17 cellular contexts compared by ENCODE assay signal in genomic region chr6:138544521-138544920, GRCh38. TPM values are rescaled to one million over a fixed set of nuclear protein-coding genes. Genes with fewer than 3 reads are reported as not detected.
DNase-seq lines count a peak whose midpoint lies in the region; ATAC-seq and TF ChIP-seq lines count a peak whose summit lies in the region.
"Had no signal": no experiment of that assay in that cellular context is flagged by ENCODE, and none has a peak within 500 bp of the region (broad histone marks: within the 10 kb centered on the region; RNA-seq: fewer than 3 reads in every experiment).

No MANE protein-coding gene starts in this region.

- H3K27ac Mint-ChIP-seq in endodermal cell (peak overlapping the region; percentile 14), nephron progenitor cell (no peak overlapping the region)
- H3K27ac Mint-ChIP-seq: activated CD4-positive, alpha-beta T cell treated with anti-CD3 and anti-CD28 coated beads, Interleukin-2, amount 10 ng/mL, durations not matched to agents 7 days and 5 days; activated naive CD8-positive, alpha-beta T cell treated with anti-CD3 and anti-CD28 coated beads for 36 hours; naive thymus-derived CD8-positive, alpha-beta T cell; stimulated activated effector memory CD8-positive, alpha-beta T cell treated with anti-CD3 and anti-CD28 coated beads, Interleukin-12 subunit alpha, Interleukin-12 subunit beta, amount 100 ng/mL, for 72 hours had no signal

- H3K27me3 ChIP-seq in right atrium auricular region (no peaks in the 10 kb centered on the region), endodermal cell (ENCODE audit: control insufficient read depth, insufficient read depth, low read length, poor library complexity, severe bottlenecking) (no peaks in the 10 kb centered on the region), upper lobe of left lung (no peaks in the 10 kb centered on the region), uterus (no peaks in the 10 kb centered on the region), dorsolateral prefrontal cortex (peaks cover 0 to 11% (median 0%) of the 10 kb centered on the region in 45 donors)

- no peak overlapping the region for H3K9ac ChIP-seq in endodermal cell (ENCODE audit: extremely low read depth, low read length, poor library complexity, severe bottlenecking)

- H3K36me3 ChIP-seq in right atrium auricular region (no peaks in the 10 kb centered on the region), endodermal cell (ENCODE audit: control insufficient read depth, insufficient read depth, low read length) (no peaks in the 10 kb centered on the region), upper lobe of left lung (no peaks in the 10 kb centered on the region), uterus (no peaks in the 10 kb centered on the region)

- TF ChIP-seq CTCF in right atrium auricular region (IDR thresholded peaks at IDR 0.05) (no peak), endodermal cell (conservative IDR thresholded peaks at IDR 0.05) (no peak), nephron progenitor cell (IDR thresholded peaks at IDR 0.05) (no peak), upper lobe of left lung (IDR thresholded peaks at IDR 0.05) (no peak), uterus (IDR thresholded peaks at IDR 0.05) (no peak), dorsolateral prefrontal cortex (IDR thresholded peaks at IDR 0.05 in 54 of 56, conservative IDR thresholded peaks at IDR 0.05 in 2 of 56; ENCODE audit: low read depth in 1 of 56, partially characterized antibody in 56 of 56) (no peak)

- TF ChIP-seq POLR2A in upper lobe of left lung (IDR thresholded peaks at IDR 0.05), result no peak
- no peak for TF ChIP-seq POLR2A in uterus (IDR thresholded peaks at IDR 0.05)

- H3K27me3 Mint-ChIP-seq in endodermal cell (ENCODE audit: insufficient read depth), result no peaks in the 10 kb centered on the region
- no peaks in the 10 kb centered on the region for H3K27me3 Mint-ChIP-seq in nephron progenitor cell (ENCODE audit: low read depth, poor library complexity)

- H3K27ac ChIP-seq in right atrium auricular region, result peak overlapping the region; percentile 72 to 86
- H3K27ac ChIP-seq in endodermal cell (ENCODE audit: low read depth, low read length), result no peak overlapping the region
- H3K27ac ChIP-seq in upper lobe of left lung, result peak overlapping the region in 3 of 4 donors; percentile 30 to 48 (median 41)
- no peak overlapping the region for H3K27ac ChIP-seq in uterus
- no peak overlapping the region for H3K27ac ChIP-seq in dorsolateral prefrontal cortex

- no peak for TF ChIP-seq EP300 in upper lobe of left lung (IDR thresholded peaks at IDR 0.05)

- H3K4me1 Mint-ChIP-seq in endodermal cell (peaks cover 59% of the 10 kb centered on the region), nephron progenitor cell (peaks cover 29% of the 10 kb centered on the region)

- DNase-seq in right atrium auricular region (ENCODE audit: low spot score) (no peak), cardiac septum (ENCODE audit: low spot score) (no peak), endodermal cell (no peak), nephron progenitor cell (no peak), upper lobe of left lung (no peak), uterus (no peak), dorsolateral prefrontal cortex (no peak)
- DNase-seq: ACHN; activated CD4-positive, alpha-beta T cell treated with anti-CD3 and anti-CD28 coated beads, Interleukin-2, amount 10 ng/mL, durations not matched to agents 7 days and 5 days; activated naive CD8-positive, alpha-beta T cell treated with anti-CD3 and anti-CD28 coated beads for 36 hours; activated T-cell treated with anti-CD3 and anti-CD28 coated beads, Interleukin-2, amount 50 U/mL, for 1 hour; GOT3; naive thymus-derived CD8-positive, alpha-beta T cell; NCI-H146; NCI-H2227 treated with DMSO at 0.1 percent for 48 hours had no signal

- H3K4me3 Mint-ChIP-seq in endodermal cell, result no peak overlapping the region
- peak overlapping the region; percentile 2 for H3K4me3 Mint-ChIP-seq in nephron progenitor cell
- H3K4me3 Mint-ChIP-seq: activated CD4-positive, alpha-beta T cell treated with anti-CD3 and anti-CD28 coated beads, Interleukin-2, amount 10 ng/mL, durations not matched to agents 7 days and 5 days; activated naive CD8-positive, alpha-beta T cell treated with anti-CD3 and anti-CD28 coated beads for 36 hours; naive thymus-derived CD8-positive, alpha-beta T cell; stimulated activated effector memory CD8-positive, alpha-beta T cell treated with anti-CD3 and anti-CD28 coated beads, Interleukin-12 subunit alpha, Interleukin-12 subunit beta, amount 100 ng/mL, for 72 hours had no signal

- H3K4me3 ChIP-seq in right atrium auricular region (peak overlapping the region; percentile 43 to 48), endodermal cell (ENCODE audit: low read length) (peak overlapping the region; percentile 77), upper lobe of left lung (peak overlapping the region in 3 of 4 donors; percentile 11 to 41 (median 39)), uterus (no peak overlapping the region), dorsolateral prefrontal cortex (peak overlapping the region in 16 of 59 donors; percentile 3 to 47 (median 36))

- 60 to 73% methylated on average over 1 of the region's 3 CpGs for WGBS in endodermal cell (ENCODE audit: insufficient coverage in 1 of 2, insufficient read length in 1 of 2), 2 experiments
- 64 to 74% methylated on average over 3 of the region's 3 CpGs for WGBS in upper lobe of left lung, 2 donors

- no peaks in the 10 kb centered on the region for H3K9me3 ChIP-seq in right atrium auricular region
- no peaks in the 10 kb centered on the region for H3K9me3 ChIP-seq in endodermal cell (ENCODE audit: control insufficient read depth, low read length)
- no peaks in the 10 kb centered on the region for H3K9me3 ChIP-seq in upper lobe of left lung
- no peaks in the 10 kb centered on the region for H3K9me3 ChIP-seq in uterus

- intact Hi-C loops in cardiac septum (cut with DNase I) (no loop called here), uterus (cut with DNase I; ENCODE audit: low total_unique reads) (no loop called here), dorsolateral prefrontal cortex (cut with DNase I) (no loop called here)

- H3K36me3 Mint-ChIP-seq in endodermal cell (ENCODE audit: low read depth) (no peaks in the 10 kb centered on the region), nephron progenitor cell (ENCODE audit: low read depth) (no peaks in the 10 kb centered on the region)
- H3K36me3 Mint-ChIP-seq: activated naive CD8-positive, alpha-beta T cell treated with anti-CD3 and anti-CD28 coated beads for 36 hours; naive thymus-derived CD8-positive, alpha-beta T cell; stimulated activated effector memory CD8-positive, alpha-beta T cell treated with anti-CD3 and anti-CD28 coated beads, Interleukin-12 subunit alpha, Interleukin-12 subunit beta, amount 100 ng/mL, for 72 hours had no signal

- peaks cover 0 to 40% of the 10 kb centered on the region in 2 donors for H3K4me1 ChIP-seq in right atrium auricular region
- H3K4me1 ChIP-seq in endodermal cell (ENCODE audit: control insufficient read depth, insufficient read depth, low read length), result peaks cover 27% of the 10 kb centered on the region
- H3K4me1 ChIP-seq in upper lobe of left lung, result peaks cover 20 to 39% (median 28%) of the 10 kb centered on the region in 4 donors
- no peaks in the 10 kb centered on the region for H3K4me1 ChIP-seq in uterus

- ATAC-seq in upper lobe of left lung (ENCODE audit: low FRiP score in 2 of 2), result peak in 1 of 2 donors; percentile 33
- ATAC-seq in GM18867 (IDR thresholded peaks at IDR 0.05; ENCODE audit: unreplicated experiment), result no peak
- ATAC-seq: naive thymus-derived CD8-positive, alpha-beta T cell; stimulated activated effector memory CD8-positive, alpha-beta T cell treated with anti-CD3 and anti-CD28 coated beads, Interleukin-12 subunit alpha, Interleukin-12 subunit beta, amount 100 ng/mL, for 72 hours had no signal

- H3K9me3 Mint-ChIP-seq in endodermal cell (no peaks in the 10 kb centered on the region), nephron progenitor cell (no peaks in the 10 kb centered on the region)
- H3K9me3 Mint-ChIP-seq: activated CD4-positive, alpha-beta T cell treated with anti-CD3 and anti-CD28 coated beads, Interleukin-2, amount 10 ng/mL, durations not matched to agents 7 days and 5 days; activated naive CD8-positive, alpha-beta T cell treated with anti-CD3 and anti-CD28 coated beads for 36 hours; naive thymus-derived CD8-positive, alpha-beta T cell; stimulated activated effector memory CD8-positive, alpha-beta T cell treated with anti-CD3 and anti-CD28 coated beads, Interleukin-12 subunit alpha, Interleukin-12 subunit beta, amount 100 ng/mL, for 72 hours had no signal

RNA-seq across cellular contexts. Expression of gene NHSL1, which starts 45.2 kb away (rescaled TPM):
- total RNA-seq in right atrium auricular region (10 to 100 TPM; 34.3 to 41.6 TPM), cardiac septum (88.2 TPM), endodermal cell (10 to 100 TPM; 16.3 to 17.5 TPM), upper lobe of left lung (10 to 100 TPM; 37.3 to 80.2 (median 56.6) TPM), uterus (10 to 100 TPM in 1 of 4 donors, 1 to 10 TPM in 3; 2.8 to 30.9 (median 7.9) TPM), dorsolateral prefrontal cortex (10 to 100 TPM in 116 of 120 experiments, 1 to 10 TPM in 4; 5.8 to 59.0 (median 19.0) TPM)
- polyA plus RNA-seq in endodermal cell (2013, experiment 1 of 2), result 37.8 TPM
- polyA plus RNA-seq in endodermal cell (2013, experiment 2 of 2), result 25.3 TPM
- polyA plus RNA-seq: naive thymus-derived CD8-positive, alpha-beta T cell had no signal

Comparison
In these comparisons a context has a peak if more than half of its experiments do, and no peak if none do; other contexts are left out.
1. H3K27ac ChIP-seq: peak in right atrium auricular region (2 of 2) and upper lobe of left lung (3 of 4); none in endodermal cell (single experiment), uterus (0 of 2) and dorsolateral prefrontal cortex (0 of 59).
2. H3K4me3 ChIP-seq: peak in right atrium auricular region (2 of 2), endodermal cell (single experiment) and upper lobe of left lung (3 of 4); none in uterus (0 of 2).